Comparison of ENCODE assay signal across 26 cellular contexts in the genomic region with DNA sequence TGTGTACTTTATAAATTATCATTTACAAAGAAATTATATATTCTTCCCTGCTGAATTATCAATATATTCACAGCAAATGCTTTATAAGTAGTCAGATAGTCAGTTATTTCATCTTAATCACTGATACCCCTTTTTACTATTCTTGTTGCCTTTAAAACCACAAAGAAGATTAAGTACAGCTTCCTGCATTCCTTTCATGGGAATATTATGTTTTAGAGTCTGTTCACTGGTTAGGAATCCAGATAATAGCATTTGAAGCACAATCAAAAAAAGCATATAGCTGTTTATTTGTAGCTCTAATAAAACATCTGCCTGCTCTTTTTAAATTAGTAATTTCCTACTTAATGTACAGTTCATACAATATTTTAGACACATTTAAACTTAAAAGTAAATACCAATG.
DNase-seq lines count a peak whose midpoint lies in the region; ATAC-seq, FAIRE-seq and TF ChIP-seq lines count a peak whose summit lies in the region.
"Had no signal": no experiment of that assay in that cellular context is flagged by ENCODE, and none has a peak within 500 bp of the region (broad histone marks: within the 10 kb centered on the region; RNA-seq: fewer than 3 reads in every experiment).

No MANE protein-coding gene starts in this region.

- H3K27me3 ChIP-seq in mammary epithelial cell (ENCODE audit: insufficient read depth, low read length), result no peaks in the 10 kb centered on the region
- H3K27me3 ChIP-seq in foreskin keratinocyte, result no peaks in the 10 kb centered on the region
- H3K27me3 ChIP-seq: ascending aorta had no signal

- no peak overlapping the region for H3K4me3 Mint-ChIP-seq in CD14-positive monocyte
- H3K4me3 Mint-ChIP-seq: activated T-cell treated with anti-CD3 and anti-CD28 coated beads, Interleukin-2, amount 50 U/mL, for 24 hours; IgD-negative memory B cell; memory B cell had no signal

- H3K36me3 ChIP-seq in mammary epithelial cell (ENCODE audit: insufficient read depth, low read length) (no peaks in the 10 kb centered on the region), OCI-LY7 (ENCODE audit: insufficient read depth, low read length) (no peaks in the 10 kb centered on the region)
- H3K36me3 ChIP-seq: ascending aorta, WERI-Rb-1 had no signal

- intact Hi-C loops in mammary epithelial cell (cut with micrococcal nuclease), result no loop called here
- intact Hi-C loops in CD14-positive monocyte (cut with micrococcal nuclease), result no loop called here
- intact Hi-C loops in left colon (cut with DNase I, micrococcal nuclease), result no loop called here
- intact Hi-C loops in OCI-LY7 (cut with micrococcal nuclease; ENCODE audit: unreplicated experiment), result no loop called here

- TF ChIP-seq CTCF in D721Med (IDR thresholded peaks at IDR 0.05; ENCODE audit: insufficient read depth, missing control alignments) (no peak), mammary epithelial cell (conservative IDR thresholded peaks at IDR 0.05 in 1 of 2, IDR thresholded peaks at IDR 0.05 in 1 of 2; ENCODE audit: extremely low read depth in 1 of 2, insufficient read depth in 1 of 2, low read depth in 1 of 2, low read length in 2 of 2) (no peak), foreskin keratinocyte (conservative IDR thresholded peaks at IDR 0.05) (no peak), CD14-positive monocyte (IDR thresholded peaks at IDR 0.05) (no peak), OCI-LY7 (conservative IDR thresholded peaks at IDR 0.05; ENCODE audit: low read length) (no peak)

- H3K4me1 Mint-ChIP-seq in CD14-positive monocyte, result no peaks in the 10 kb centered on the region
- H3K4me1 Mint-ChIP-seq: IgD-negative memory B cell, memory B cell had no signal

- peak overlapping the region; percentile 42 for H3K4me2 ChIP-seq in mammary epithelial cell (ENCODE audit: insufficient read depth, low read depth, low read length)
- H3K4me2 ChIP-seq in OCI-LY7 (ENCODE audit: low read length), result no peak overlapping the region

- peaks cover 0 to 2% (median 0%) of the 10 kb centered on the region in 7 donors for H3K9me3 Mint-ChIP-seq in CD14-positive monocyte
- H3K9me3 Mint-ChIP-seq: activated T-cell treated with anti-CD3 and anti-CD28 coated beads, Interleukin-2, amount 50 U/mL, for 24 hours had no signal

- H3K4me1 ChIP-seq in mammary epithelial cell (ENCODE audit: insufficient read depth, low read length) (peaks cover 24% of the 10 kb centered on the region), foreskin keratinocyte (peaks cover 29% of the 10 kb centered on the region), OCI-LY7 (ENCODE audit: insufficient read depth, low read length, poor library complexity, severe bottlenecking) (no peaks in the 10 kb centered on the region)
- H3K4me1 ChIP-seq: ascending aorta had no signal

- in situ Hi-C loops in mammary epithelial cell (cut with MboI; ENCODE audit: low sequenced_read_pairs in 2 of 2), result no loop called here

- dilution Hi-C loops in mammary epithelial cell (cut with HindIII; ENCODE audit: low sequenced_read_pairs), result no loop called here

- no peak overlapping the region for H3K9ac ChIP-seq in mammary epithelial cell (ENCODE audit: insufficient read depth, low read length)

- H3K9me3 ChIP-seq in mammary epithelial cell (replicated peaks; ENCODE audit: insufficient read depth, low read length), result no peaks in the 10 kb centered on the region
- H3K9me3 ChIP-seq in OCI-LY7 (ENCODE audit: low read length), result no peaks in the 10 kb centered on the region
- H3K9me3 ChIP-seq: ascending aorta had no signal

- POLR2A ChIA-PET in OCI-LY7 (lab: Charles Lee), result no interaction called here

- BruUV-seq in mammary epithelial cell (replicated peaks; lab: Mats Ljungman, UMichigan) (no TSS peak), OCI-LY7 (replicated peaks; lab: Mats Ljungman, UMichigan) (no TSS peak)

- H2AFZ ChIP-seq in mammary epithelial cell (ENCODE audit: low read depth, low read length) (no peak overlapping the region), OCI-LY7 (ENCODE audit: low read length) (no peak overlapping the region)

- no peaks in the 10 kb centered on the region for H3K36me3 Mint-ChIP-seq in CD14-positive monocyte
- H3K36me3 Mint-ChIP-seq: IgD-negative memory B cell, memory B cell had no signal

- DNase-seq in D721Med (ENCODE audit: insufficient read length, low spot score), result peak; percentile 52
- peak; percentile 55 for DNase-seq in NCI-H226
- DNase-seq in mammary epithelial cell, result peak; percentile 31
- DNase-seq in foreskin keratinocyte, result peak; percentile 66 to 82
- no peak for DNase-seq in CD14-positive monocyte (ENCODE audit: low spot score)
- no peak for DNase-seq in left colon
- DNase-seq in OCI-LY7 (ENCODE audit: low spot score), result no peak
- DNase-seq: activated CD4-positive, alpha-beta T cell treated with anti-CD3 and anti-CD28 coated beads, Interleukin-2, amount 50 U/mL, for 48 hours; activated naive CD4-positive, alpha-beta T cell treated with Interleukin-2 at 50 U/mL for 16 hours; activated T-cell treated with anti-CD3 and anti-CD28 coated beads, Interleukin-2, amount 50 U/mL, for 24 hours; DMS 273 treated with DMSO at 0.1 percent for 48 hours; hypothalamus; islet precursor cell; MM.1S; NCI-H1436; nucleus accumbens; right cardiac atrium; T-helper 2 cell; WERI-Rb-1 had no signal

- H3K4me3 ChIP-seq in mammary epithelial cell (replicated peaks in 1 of 3; ENCODE audit: insufficient read depth in 1 of 3, low read depth in 2 of 3, low read length in 3 of 3) (no peak overlapping the region), OCI-LY7 (ENCODE audit: low read depth, low read length, poor library complexity, severe bottlenecking) (no peak overlapping the region)
- H3K4me3 ChIP-seq: ascending aorta, GM12878 had no signal

- H4K20me1 ChIP-seq in mammary epithelial cell (ENCODE audit: insufficient read depth, low read length) (no peaks in the 10 kb centered on the region), OCI-LY7 (ENCODE audit: insufficient read depth, low read length) (no peaks in the 10 kb centered on the region)

- H3K79me2 ChIP-seq in mammary epithelial cell (ENCODE audit: insufficient read depth, low read length), result no peaks in the 10 kb centered on the region
- no peaks in the 10 kb centered on the region for H3K79me2 ChIP-seq in OCI-LY7 (ENCODE audit: insufficient read depth, low read depth, low read length)

- ATAC-seq in foreskin keratinocyte, result peak; percentile 58
- ATAC-seq in HG02870 (IDR thresholded peaks at IDR 0.05; ENCODE audit: unreplicated experiment), result no peak
- ATAC-seq in left colon, result no peak
- ATAC-seq: GM12878, right cardiac atrium had no signal

- no peak overlapping the region for H3K27ac Mint-ChIP-seq in CD14-positive monocyte
- H3K27ac Mint-ChIP-seq: activated T-cell treated with anti-CD3 and anti-CD28 coated beads, Interleukin-2, amount 50 U/mL, for 24 hours; IgD-negative memory B cell; memory B cell had no signal

- no peaks in the 10 kb centered on the region for H3K27me3 Mint-ChIP-seq in CD14-positive monocyte (ENCODE audit: low read depth in 3 of 3)
- H3K27me3 Mint-ChIP-seq: activated T-cell treated with anti-CD3 and anti-CD28 coated beads, Interleukin-2, amount 50 U/mL, for 24 hours; IgD-negative memory B cell; memory B cell had no signal

- H3K27ac ChIP-seq in mammary epithelial cell (ENCODE audit: insufficient read depth, low read depth, low read length) (no peak overlapping the region), foreskin keratinocyte (no peak overlapping the region), OCI-LY7 (ENCODE audit: low read depth, low read length, poor library complexity, severe bottlenecking) (no peak overlapping the region)
- H3K27ac ChIP-seq: ascending aorta, C4-2B, WERI-Rb-1 had no signal

- H3K9me2 ChIP-seq in OCI-LY7 (ENCODE audit: insufficient read depth, low read length), result no peaks in the 10 kb centered on the region

- CTCF ChIA-PET in mammary epithelial cell (lab: Charles Lee; ENCODE audit: low non-redundant PET) (no interaction called here), OCI-LY7 (lab: Charles Lee; ENCODE audit: unreplicated experiment) (no interaction called here)

- no peak for FAIRE-seq in D721Med (lab: Jason Lieb, UNC)
- FAIRE-seq: frontal cortex, GM12878 had no signal

Comparison
In these comparisons a context has a peak if more than half of its experiments do, and no peak if none do; other contexts are left out.
1. DNase-seq: peak in D721Med (single experiment), NCI-H226 (single experiment), mammary epithelial cell (single experiment) and foreskin keratinocyte (2 of 2); none in CD14-positive monocyte (single experiment), left colon (0 of 2) and OCI-LY7 (single experiment).